In genomic region chr17:869067-869466, GRCh38 we compare ENCODE assay signal across 10 cellular contexts.
A peak's percentile ranks its signal among the peaks of the same experiment; 100 is the strongest.
DNase-seq lines count a peak whose midpoint lies in the region; ATAC-seq, FAIRE-seq and TF ChIP-seq lines count a peak whose summit lies in the region.
"Had no signal": no experiment of that assay in that cellular context is flagged by ENCODE, and none has a peak within 500 bp of the region (broad histone marks: within the 10 kb centered on the region; RNA-seq: fewer than 3 reads in every experiment).

No MANE protein-coding gene starts in this region.

- H3K36me3 ChIP-seq in BLaER1 treated with 17β-estradiol and CSF1 and Interleukin-3, amounts not matched to agents 10 nM and 100 nM = peaks cover 0 to 48% (median 16%) of the 10 kb centered on the region in 11 experiments; a peak in 16 of 22 replicates
- no peaks in the 10 kb centered on the region for H3K36me3 ChIP-seq in astrocyte (ENCODE audit: insufficient read depth, low read length)

- peak overlapping the region; percentile 91 for H3K27ac Mint-ChIP-seq in astrocyte (ENCODE audit: unreplicated experiment)
- no peak overlapping the region for H3K27ac Mint-ChIP-seq in stimulated activated effector memory CD8-positive, alpha-beta T cell treated with anti-CD3 and anti-CD28 coated beads, Interleukin-12 subunit alpha, Interleukin-12 subunit beta, amount 100 ng/mL, for 72 hours

- H3K79me2 ChIP-seq in astrocyte (ENCODE audit: insufficient read depth, low read length) = peaks cover 42% of the 10 kb centered on the region

- peak overlapping the region in 10 of 11 experiments; percentile 48 to 75 (median 61); a peak in 19 of 22 replicates for H3K9ac ChIP-seq in BLaER1 treated with 17β-estradiol and CSF1 and Interleukin-3, amounts not matched to agents 10 nM and 100 nM
- peak overlapping the region; percentile 74 for H3K9ac ChIP-seq in astrocyte (ENCODE audit: low read length)

- no peak overlapping the region for H3K4me3 Mint-ChIP-seq in astrocyte (ENCODE audit: unreplicated experiment)
- no peak overlapping the region for H3K4me3 Mint-ChIP-seq in stimulated activated effector memory CD8-positive, alpha-beta T cell treated with anti-CD3 and anti-CD28 coated beads, Interleukin-12 subunit alpha, Interleukin-12 subunit beta, amount 100 ng/mL, for 72 hours

- intact Hi-C loops in sciatic nerve (cut with DNase I) = no loop called here

- H3K36me3 Mint-ChIP-seq in astrocyte (ENCODE audit: low read depth, unreplicated experiment) = peaks cover 19% of the 10 kb centered on the region
- H3K36me3 Mint-ChIP-seq in stimulated activated effector memory CD8-positive, alpha-beta T cell treated with anti-CD3 and anti-CD28 coated beads, Interleukin-12 subunit alpha, Interleukin-12 subunit beta, amount 100 ng/mL, for 72 hours = no peaks in the 10 kb centered on the region

- FAIRE-seq in astrocyte (lab: Jason Lieb, UNC) = no peak
- FAIRE-seq: D721Med had no signal

- no peaks in the 10 kb centered on the region for H3K27me3 Mint-ChIP-seq in astrocyte (ENCODE audit: low read depth, unreplicated experiment)

- H3K4me1 Mint-ChIP-seq in astrocyte (ENCODE audit: low read depth, unreplicated experiment) = peaks cover 38% of the 10 kb centered on the region
- no peaks in the 10 kb centered on the region for H3K4me1 Mint-ChIP-seq in stimulated activated effector memory CD8-positive, alpha-beta T cell treated with anti-CD3 and anti-CD28 coated beads, Interleukin-12 subunit alpha, Interleukin-12 subunit beta, amount 100 ng/mL, for 72 hours

- peaks cover 7% of the 10 kb centered on the region for H3K9me3 Mint-ChIP-seq in astrocyte (ENCODE audit: unreplicated experiment)
- no peaks in the 10 kb centered on the region for H3K9me3 Mint-ChIP-seq in stimulated activated effector memory CD8-positive, alpha-beta T cell treated with anti-CD3 and anti-CD28 coated beads, Interleukin-12 subunit alpha, Interleukin-12 subunit beta, amount 100 ng/mL, for 72 hours

- no peak overlapping the region for H2AFZ ChIP-seq in astrocyte (ENCODE audit: low read depth, low read length)

- DNase-seq in astrocyte (ENCODE audit: low read depth) = peak; percentile 55
- DNase-seq in iris pigment epithelial cell (ENCODE audit: low read depth) = peak; percentile 83
- peak; percentile 80 for DNase-seq in sciatic nerve (ENCODE audit: low spot score)
- DNase-seq in middle frontal gyrus (ENCODE audit: extremely low spot score, low spot score) = no peak
- DNase-seq in stimulated activated effector memory CD8-positive, alpha-beta T cell treated with anti-CD3 and anti-CD28 coated beads, Interleukin-12 subunit alpha, Interleukin-12 subunit beta, amount 100 ng/mL, for 72 hours (ENCODE audit: low spot score in 2 of 2) = no peak
- DNase-seq: activated CD4-positive, alpha-beta T cell treated with anti-CD3 and anti-CD28 coated beads, Interleukin-2, amount 50 U/mL, for 4 hours had no signal

- H3K27me3 ChIP-seq in BLaER1 treated with 17β-estradiol and CSF1 and Interleukin-3, amounts not matched to agents 10 nM and 100 nM = no peaks in the 10 kb centered on the region
- H3K27me3 ChIP-seq in astrocyte (ENCODE audit: insufficient read depth, low read length) = no peaks in the 10 kb centered on the region

- peaks cover 4 to 28% (median 17%) of the 10 kb centered on the region in 11 experiments; a peak in 21 of 22 replicates for H3K9me3 ChIP-seq in BLaER1 treated with 17β-estradiol and CSF1 and Interleukin-3, amounts not matched to agents 10 nM and 100 nM (replicated peaks in 1 of 11)
- H3K9me3 ChIP-seq in astrocyte (ENCODE audit: insufficient read depth, low read depth, low read length) = no peaks in the 10 kb centered on the region

- H3K4me3 ChIP-seq in BLaER1 treated with 17β-estradiol and CSF1 and Interleukin-3, amounts not matched to agents 10 nM and 100 nM = peak overlapping the region; percentile 7 to 58 (median 46); a peak in 17 of 20 replicates
- H3K4me3 ChIP-seq in astrocyte (ENCODE audit: insufficient read depth, low read depth, low read length) = no peak overlapping the region

- H3K4me1 ChIP-seq in BLaER1 treated with 17β-estradiol and CSF1 and Interleukin-3, amounts not matched to agents 10 nM and 100 nM = peaks cover 36 to 98% (median 89%) of the 10 kb centered on the region in 10 experiments
- peaks cover 23% of the 10 kb centered on the region for H3K4me1 ChIP-seq in astrocyte (ENCODE audit: insufficient read depth, low read length)

- H3K4me2 ChIP-seq in BLaER1 treated with 17β-estradiol and CSF1 and Interleukin-3, amounts not matched to agents 10 nM and 100 nM = peak overlapping the region; percentile 83 to 97 (median 93)
- H3K4me2 ChIP-seq in astrocyte (ENCODE audit: low read length) = peak overlapping the region; percentile 68

- H4K20me1 ChIP-seq in BLaER1 treated with 17β-estradiol and CSF1 and Interleukin-3, amounts not matched to agents 10 nM and 100 nM = peaks cover 0 to 5% (median 0%) of the 10 kb centered on the region in 11 experiments; a peak in 1 of 22 replicates
- peaks cover 62% of the 10 kb centered on the region for H4K20me1 ChIP-seq in astrocyte (ENCODE audit: insufficient read depth, low read length)

- TF ChIP-seq CTCF in astrocyte (IDR thresholded peaks at IDR 0.05; ENCODE audit: insufficient read depth, low read depth, low read length) = no peak

- H3K27ac ChIP-seq in BLaER1 treated with 17β-estradiol and CSF1 and Interleukin-3, amounts not matched to agents 10 nM and 100 nM = peak overlapping the region in 10 of 11 experiments; percentile 3 to 97 (median 72); a peak in 17 of 22 replicates
- peak overlapping the region; percentile 70 for H3K27ac ChIP-seq in astrocyte (ENCODE audit: low read depth, low read length)

- ATAC-seq in sciatic nerve (peak; percentile 96), HG03159 (IDR thresholded peaks at IDR 0.05; ENCODE audit: unreplicated experiment) (no peak), GM18873 (IDR thresholded peaks at IDR 0.05; ENCODE audit: low FRiP score, unreplicated experiment) (no peak)
- no peak for ATAC-seq in stimulated activated effector memory CD8-positive, alpha-beta T cell treated with anti-CD3 and anti-CD28 coated beads, Interleukin-12 subunit alpha, Interleukin-12 subunit beta, amount 100 ng/mL, for 72 hours

Comparison
In these comparisons a context has a peak if more than half of its experiments do, and no peak if none do; other contexts are left out.
1. DNase-seq: peak in astrocyte (single experiment), iris pigment epithelial cell (single experiment) and sciatic nerve (single experiment); none in middle frontal gyrus (single experiment) and stimulated activated effector memory CD8-positive, alpha-beta T cell treated with anti-CD3 and anti-CD28 coated beads, Interleukin-12 subunit alpha, Interleukin-12 subunit beta, amount 100 ng/mL, for 72 hours (0 of 2).